In the genomic region with DNA sequence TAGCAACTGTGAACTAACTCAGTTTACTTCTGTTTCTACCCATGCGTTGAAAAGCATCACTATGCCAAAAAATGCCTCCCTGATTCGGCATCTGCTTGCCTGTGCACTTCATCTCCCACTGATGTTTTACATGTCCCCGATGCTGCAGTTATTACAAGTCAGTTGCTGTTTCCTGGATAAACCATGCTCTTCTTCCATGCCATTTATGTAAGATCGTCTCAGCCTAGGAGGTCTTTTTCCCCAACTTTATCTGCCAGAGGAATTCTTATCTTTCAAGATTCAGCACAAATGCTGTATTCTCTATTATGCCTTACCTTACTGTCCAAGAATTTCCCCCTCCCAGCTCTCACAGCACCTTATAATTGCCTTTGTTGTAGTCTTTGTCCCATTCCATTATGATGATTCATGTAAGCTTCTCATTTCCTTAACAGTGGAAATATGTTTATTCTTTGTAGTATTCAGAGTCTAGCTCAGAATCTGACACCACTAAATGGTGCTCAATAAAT, we compare ENCODE assay signal across 11 cellular contexts. TPM values are rescaled to one million over a fixed set of nuclear protein-coding genes. Genes with fewer than 3 reads are reported as not detected.
DNase-seq lines count a peak whose midpoint lies in the region; ATAC-seq and TF ChIP-seq lines count a peak whose summit lies in the region.
"Had no signal": no experiment of that assay in that cellular context is flagged by ENCODE, and none has a peak within 500 bp of the region (broad histone marks: within the 10 kb centered on the region; RNA-seq: fewer than 3 reads in every experiment).

No MANE protein-coding gene starts in this region.

- H4K20me1 ChIP-seq in OCI-LY7 (ENCODE audit: insufficient read depth, low read length), result peaks cover 4% of the 10 kb centered on the region; the same call in 1 of the 2 replicates

- no peaks in the 10 kb centered on the region for H3K9me3 Mint-ChIP-seq in activated naive CD4-positive, alpha-beta T cell treated with anti-CD3 and anti-CD28 coated beads, Interleukin-2, amount 50 U/mL, for 24 hours

- no peaks in the 10 kb centered on the region for H3K9me3 ChIP-seq in OCI-LY7 (ENCODE audit: low read length)

- POLR2A ChIA-PET in OCI-LY7 (lab: Charles Lee), result interaction anchor here (1.0 to 1.1 kb wide), 2 partner anchors 30 to 124 kb away, joined by 3 read pairs; a partner anchor contains a TSS

- no peak overlapping the region for H3K4me3 Mint-ChIP-seq in activated naive CD4-positive, alpha-beta T cell treated with anti-CD3 and anti-CD28 coated beads, Interleukin-2, amount 50 U/mL, for 24 hours
- H3K4me3 Mint-ChIP-seq: B cell had no signal

- DNase-seq in activated naive CD4-positive, alpha-beta T cell treated with Interleukin-2 at 50 U/mL for 16 hours, result no peak
- DNase-seq in glomerular visceral epithelial cell (ENCODE audit: extremely low spot score) (peak; percentile 74), superior temporal gyrus (ENCODE audit: extremely low spot score) (peak; percentile 75), NCI-H1092 treated with DMSO at 0.1 percent for 48 hours (lab: John Stamatoyannopoulos, UW) (no peak), OCI-LY7 (ENCODE audit: low spot score) (no peak)
- DNase-seq: cerebellar nuclear complex, NCI-H2029 had no signal

- H3K27me3 Mint-ChIP-seq in activated naive CD4-positive, alpha-beta T cell treated with anti-CD3 and anti-CD28 coated beads, Interleukin-2, amount 50 U/mL, for 24 hours, result no peaks in the 10 kb centered on the region
- H3K27me3 Mint-ChIP-seq: B cell had no signal

- no peak for TF ChIP-seq CTCF in OCI-LY7 (conservative IDR thresholded peaks at IDR 0.05; ENCODE audit: low read length)

- H3K36me3 Mint-ChIP-seq in activated naive CD4-positive, alpha-beta T cell treated with anti-CD3 and anti-CD28 coated beads, Interleukin-2, amount 50 U/mL, for 24 hours, result peaks cover 9% of the 10 kb centered on the region

- peaks cover 74% of the 10 kb centered on the region for H3K4me1 Mint-ChIP-seq in activated naive CD4-positive, alpha-beta T cell treated with anti-CD3 and anti-CD28 coated beads, Interleukin-2, amount 50 U/mL, for 24 hours

- no peak overlapping the region for H3K4me3 ChIP-seq in OCI-LY7 (ENCODE audit: low read depth, low read length, poor library complexity, severe bottlenecking)

- H3K4me2 ChIP-seq in OCI-LY7 (ENCODE audit: low read length), result no peak overlapping the region

- ATAC-seq in SK-N-SH treated with all-trans-retinoic acid at 6 μM for 48 hours (peak; percentile 87), GM18870 (IDR thresholded peaks at IDR 0.05; ENCODE audit: unreplicated experiment) (no peak)

- CTCF ChIA-PET in OCI-LY7 (lab: Charles Lee; ENCODE audit: unreplicated experiment), result no interaction called here

- intact Hi-C loops in OCI-LY7 (cut with micrococcal nuclease; ENCODE audit: unreplicated experiment), result no loop called here

- H3K36me3 ChIP-seq in OCI-LY7 (ENCODE audit: insufficient read depth, low read length), result no peaks in the 10 kb centered on the region

- H2AFZ ChIP-seq in OCI-LY7 (ENCODE audit: low read length), result no peak overlapping the region

- no peaks in the 10 kb centered on the region for H3K9me2 ChIP-seq in OCI-LY7 (ENCODE audit: insufficient read depth, low read length)

- H3K27ac ChIP-seq in OCI-LY7 (ENCODE audit: low read depth, low read length, poor library complexity, severe bottlenecking), result no peak overlapping the region

- H3K4me1 ChIP-seq in OCI-LY7 (ENCODE audit: insufficient read depth, low read length, poor library complexity, severe bottlenecking), result no peaks in the 10 kb centered on the region

- peak overlapping the region; percentile 37 for H3K27ac Mint-ChIP-seq in activated naive CD4-positive, alpha-beta T cell treated with anti-CD3 and anti-CD28 coated beads, Interleukin-2, amount 50 U/mL, for 24 hours
- H3K27ac Mint-ChIP-seq: B cell had no signal

- BruUV-seq in OCI-LY7 (replicated peaks; lab: Mats Ljungman, UMichigan), result no TSS peak

- H3K79me2 ChIP-seq in OCI-LY7 (ENCODE audit: insufficient read depth, low read depth, low read length), result peaks cover 23% of the 10 kb centered on the region; the same call in 1 of the 2 replicates

TF ChIP-seq in SK-N-SH treated with all-trans-retinoic acid at 6 μM for 48 hours, 23 proteins besides CTCF, POLR2A, EP300 and RAD21:
- TF ChIP-seq ZNF8 (CRISPR knock-in tag; IDR thresholded peaks at IDR 0.05) (no peak), ISL1 (CRISPR knock-in tag; IDR thresholded peaks at IDR 0.05) (peak; percentile 79), ESRRG (CRISPR knock-in tag; IDR thresholded peaks at IDR 0.05) (0 out of 2 replicates have a peak, but pooled peaks have one; percentile 34)
- TF ChIP-seq, protein P1, sequence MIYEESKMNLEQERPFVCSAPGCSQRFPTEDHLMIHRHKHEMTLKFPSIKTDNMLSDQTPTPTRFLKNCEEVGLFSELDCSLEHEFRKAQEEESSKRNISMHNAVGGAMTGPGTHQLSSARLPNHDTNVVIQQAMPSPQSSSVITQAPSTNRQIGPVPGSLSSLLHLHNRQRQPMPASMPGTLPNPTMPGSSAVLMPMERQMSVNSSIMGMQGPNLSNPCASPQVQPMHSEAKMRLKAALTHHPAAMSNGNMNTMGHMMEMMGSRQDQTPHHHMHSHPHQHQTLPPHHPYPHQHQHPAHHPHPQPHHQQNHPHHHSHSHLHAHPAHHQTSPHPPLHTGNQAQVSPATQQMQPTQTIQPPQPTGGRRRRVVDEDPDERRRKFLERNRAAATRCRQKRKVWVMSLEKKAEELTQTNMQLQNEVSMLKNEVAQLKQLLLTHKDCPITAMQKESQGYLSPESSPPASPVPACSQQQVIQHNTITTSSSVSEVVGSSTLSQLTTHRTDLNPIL (CRISPR knock-in tag; IDR thresholded peaks at IDR 0.05; ENCODE audit: low read depth), result peak; percentile 76; the same call in 1 of the 2 replicates

RNA-seq across cellular contexts. Expression of a gene that starts 30.0 kb away (rescaled TPM):
- 14.1 and 16.6 TPM in 2 replicates for total RNA-seq in OCI-LY7 (2014; rRNA removed; shearing (Covaris generic))
- total RNA-seq in OCI-LY7 (2022), result 38.5 and 40.3 TPM in 2 replicates

Comparison
In these comparisons a context has a peak if more than half of its experiments do, and no peak if none do; other contexts are left out.
1. DNase-seq: peak in glomerular visceral epithelial cell (single experiment) and superior temporal gyrus (single experiment); none in activated naive CD4-positive, alpha-beta T cell treated with Interleukin-2 at 50 U/mL for 16 hours (single experiment), NCI-H1092 treated with DMSO at 0.1 percent for 48 hours (single experiment) and OCI-LY7 (single experiment).